In the genomic region with DNA sequence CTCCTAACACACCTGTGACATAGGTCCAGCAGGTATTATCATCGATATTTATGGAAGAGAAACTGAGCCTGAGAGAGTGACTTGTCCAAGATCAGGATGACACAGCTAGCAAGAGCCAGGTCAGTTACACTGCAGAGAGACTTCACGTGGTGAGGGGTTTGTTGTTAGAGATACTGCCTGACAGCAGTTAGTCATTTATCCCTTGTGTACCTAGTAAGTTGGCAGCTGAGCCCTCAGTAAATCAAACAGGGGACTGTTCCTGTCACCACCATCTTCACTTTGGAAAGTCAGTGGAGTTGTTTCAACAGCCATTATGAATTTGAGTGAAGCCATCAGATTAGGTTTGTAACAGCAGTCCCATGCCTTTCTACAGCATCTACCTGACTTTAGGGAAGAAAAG, we compare ENCODE assay signal across 1 cellular context.
A peak's percentile ranks its signal among the peaks of the same experiment; 100 is the strongest.
TF ChIP-seq lines count a peak whose summit lies in the region.

No MANE protein-coding gene starts in this region.

TF ChIP-seq in K562, 482 proteins besides CTCF, POLR2A, EP300 and RAD21 (continued from another document):
- TF ChIP-seq TOE1 (IDR thresholded peaks at IDR 0.05; ENCODE audit: borderline replicate concordance) (no peak), TOE1 (CRISPR knock-in tag; IDR thresholded peaks at IDR 0.05; ENCODE audit: borderline replicate concordance, low read depth) (no peak), ZNF431 (CRISPR knock-in tag; IDR thresholded peaks at IDR 0.05) (no peak), JUND (IDR thresholded peaks at IDR 0.05; ENCODE audit: borderline replicate concordance, low read depth, low read length) (peak; percentile 18; the same call in 1 of the 2 replicates), JUND (tag; IDR thresholded peaks at IDR 0.05; ENCODE audit: borderline replicate concordance, low read depth, low read length) (peak; percentile 22; the same call in 1 of the 3 replicates), TSC22D4 (tag; IDR thresholded peaks at IDR 0.05) (no peak), GABPB1 (CRISPR knock-in tag; IDR thresholded peaks at IDR 0.05) (no peak), MAFG (tag; conservative IDR thresholded peaks at IDR 0.05) (no peak), ZNF23 (CRISPR knock-in tag; IDR thresholded peaks at IDR 0.05) (no peak), ZNF175 (CRISPR knock-in tag; IDR thresholded peaks at IDR 0.05; ENCODE audit: low read depth) (no peak), MCM2 (IDR thresholded peaks at IDR 0.05; ENCODE audit: low read depth) (no peak)
- TF ChIP-seq, protein P1, sequence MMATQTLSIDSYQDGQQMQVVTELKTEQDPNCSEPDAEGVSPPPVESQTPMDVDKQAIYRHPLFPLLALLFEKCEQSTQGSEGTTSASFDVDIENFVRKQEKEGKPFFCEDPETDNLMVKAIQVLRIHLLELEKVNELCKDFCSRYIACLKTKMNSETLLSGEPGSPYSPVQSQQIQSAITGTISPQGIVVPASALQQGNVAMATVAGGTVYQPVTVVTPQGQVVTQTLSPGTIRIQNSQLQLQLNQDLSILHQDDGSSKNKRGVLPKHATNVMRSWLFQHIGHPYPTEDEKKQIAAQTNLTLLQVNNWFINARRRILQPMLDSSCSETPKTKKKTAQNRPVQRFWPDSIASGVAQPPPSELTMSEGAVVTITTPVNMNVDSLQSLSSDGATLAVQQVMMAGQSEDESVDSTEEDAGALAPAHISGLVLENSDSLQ (IDR thresholded peaks at IDR 0.05), result peak; percentile 85
- TF ChIP-seq, protein P2, sequence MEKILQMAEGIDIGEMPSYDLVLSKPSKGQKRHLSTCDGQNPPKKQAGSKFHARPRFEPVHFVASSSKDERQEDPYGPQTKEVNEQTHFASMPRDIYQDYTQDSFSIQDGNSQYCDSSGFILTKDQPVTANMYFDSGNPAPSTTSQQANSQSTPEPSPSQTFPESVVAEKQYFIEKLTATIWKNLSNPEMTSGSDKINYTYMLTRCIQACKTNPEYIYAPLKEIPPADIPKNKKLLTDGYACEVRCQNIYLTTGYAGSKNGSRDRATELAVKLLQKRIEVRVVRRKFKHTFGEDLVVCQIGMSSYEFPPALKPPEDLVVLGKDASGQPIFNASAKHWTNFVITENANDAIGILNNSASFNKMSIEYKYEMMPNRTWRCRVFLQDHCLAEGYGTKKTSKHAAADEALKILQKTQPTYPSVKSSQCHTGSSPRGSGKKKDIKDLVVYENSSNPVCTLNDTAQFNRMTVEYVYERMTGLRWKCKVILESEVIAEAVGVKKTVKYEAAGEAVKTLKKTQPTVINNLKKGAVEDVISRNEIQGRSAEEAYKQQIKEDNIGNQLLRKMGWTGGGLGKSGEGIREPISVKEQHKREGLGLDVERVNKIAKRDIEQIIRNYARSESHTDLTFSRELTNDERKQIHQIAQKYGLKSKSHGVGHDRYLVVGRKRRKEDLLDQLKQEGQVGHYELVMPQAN (IDR thresholded peaks at IDR 0.05; ENCODE audit: borderline replicate concordance), result no peak
